35 cellular contexts compared by ENCODE assay signal in genomic region chr6:63193324-63193723, GRCh38.
"Had no signal": no experiment of that assay in that cellular context is flagged by ENCODE, and none has a peak within 500 bp of the region (broad histone marks: within the 10 kb centered on the region; RNA-seq: fewer than 3 reads in every experiment).

No MANE protein-coding gene starts in this region.

- H3K36me3 ChIP-seq: MG63 had no signal

- DNase-seq: Karpas-422, Kasumi-1, KBM-7, KG1, MG63, MM.1S, MV-4-11, NCI-H1048, NCI-H1092, NCI-H1092 treated with DMSO at 0.1 percent for 48 hours, NCI-H1105, NCI-H1105 treated with DMSO at 0.1 percent for 48 hours, NCI-H1417, NCI-H1417 treated with DMSO at 0.1 percent for 48 hours, NCI-H1436, NCI-H1436 treated with DMSO at 0.1 percent for 48 hours, NCI-H146, NCI-H1694, NCI-H1694 treated with DMSO at 0.1 percent for 48 hours, NCI-H187, NCI-H187 treated with DMSO at 0.1 percent for 48 hours, NCI-H1930, NCI-H2029, NCI-H2029 treated with DMSO at 0.1 percent for 48 hours, NCI-H2081, NCI-H2081 treated with DMSO at 0.1 percent for 48 hours, NCI-H2107, NCI-H2171, NCI-H2171 treated with DMSO at 0.1 percent for 48 hours, NCI-H2227 treated with DMSO at 0.1 percent for 48 hours, NCI-H226, NCI-H345, NCI-H446, NCI-H446 treated with DMSO at 0.1 percent for 48 hours had no signal

- H3K4me3 ChIP-seq: MG63 had no signal

- H3K9me3 ChIP-seq: MG63 had no signal

- H3K27me3 ChIP-seq: MG63 had no signal

- H3K27ac ChIP-seq: KMS-11 had no signal
